8 cellular contexts compared by ENCODE assay signal in genomic region chr2:68908392-68908970, GRCh38. TPM values are rescaled to one million over a fixed set of nuclear protein-coding genes. Genes with fewer than 3 reads are reported as not detected.
DNase-seq lines count a peak whose midpoint lies in the region; ATAC-seq and TF ChIP-seq lines count a peak whose summit lies in the region.

No MANE protein-coding gene starts in this region.

- no peaks in the 10 kb centered on the region for H3K27me3 ChIP-seq in effector memory CD4-positive, alpha-beta T cell (replicated peaks; ENCODE audit: control insufficient read depth, insufficient read depth, low read length, poor library complexity, severe bottlenecking)
- H3K27me3 ChIP-seq in suprapubic skin, result no peaks in the 10 kb centered on the region

- H3K9me3 ChIP-seq in effector memory CD4-positive, alpha-beta T cell (ENCODE audit: control insufficient read depth, low read length), result no peaks in the 10 kb centered on the region
- no peaks in the 10 kb centered on the region for H3K9me3 ChIP-seq in suprapubic skin

- H3K4me3 Mint-ChIP-seq in naive thymus-derived CD8-positive, alpha-beta T cell, result peak overlapping the region; percentile 17 to 66 (median 51)

- H3K4me1 Mint-ChIP-seq in naive thymus-derived CD8-positive, alpha-beta T cell, result peaks cover 20 to 37% (median 29%) of the 10 kb centered on the region in 4 donors

- peak; percentile 71 for DNase-seq in ACHN
- DNase-seq in NCI-H226, result peak; percentile 68
- peak; percentile 85 to 89 for DNase-seq in activated CD4-positive, alpha-beta T cell treated with anti-CD3 and anti-CD28 coated beads for 4 hours
- DNase-seq in effector memory CD4-positive, alpha-beta T cell, result peak; percentile 72 to 80 (median 78)
- peak; percentile 41 to 88 (median 71) for DNase-seq in naive thymus-derived CD8-positive, alpha-beta T cell
- DNase-seq in suprapubic skin (ENCODE audit: low spot score in 2 of 2), result peak; percentile 81 to 82

- peak overlapping the region; percentile 64 for H3K27ac ChIP-seq in effector memory CD4-positive, alpha-beta T cell (ENCODE audit: insufficient read depth, low read length, poor library complexity, severe bottlenecking)
- H3K27ac ChIP-seq in suprapubic skin, result peak overlapping the region; percentile 16

- no peaks in the 10 kb centered on the region for H3K36me3 ChIP-seq in effector memory CD4-positive, alpha-beta T cell (ENCODE audit: control insufficient read depth, insufficient read depth, low read length)
- H3K36me3 ChIP-seq in suprapubic skin, result no peaks in the 10 kb centered on the region

- TF ChIP-seq POLR2A in GM18951 (IDR thresholded peaks at IDR 0.05; ENCODE audit: extremely low read depth, insufficient read depth, insufficient read length), result peak; percentile 55
- no peak for TF ChIP-seq POLR2A in suprapubic skin (IDR thresholded peaks at IDR 0.05)

- ATAC-seq in HG03103 (IDR thresholded peaks at IDR 0.05; ENCODE audit: low read depth, unreplicated experiment), result peak; percentile 93
- ATAC-seq in naive thymus-derived CD8-positive, alpha-beta T cell, result peak; percentile 97 to 98

- H3K4me1 ChIP-seq in effector memory CD4-positive, alpha-beta T cell (ENCODE audit: control insufficient read depth, insufficient read depth, low read length, poor library complexity, severe bottlenecking), result peaks cover 24% of the 10 kb centered on the region
- peaks cover 18% of the 10 kb centered on the region for H3K4me1 ChIP-seq in suprapubic skin

- POLR2A ChIA-PET in naive thymus-derived CD8-positive, alpha-beta T cell (lab: Charles Lee), result interaction anchor here (0.6 to 2.2 kb wide), 19 partner anchors 10 to 441 kb away, joined by 3 to 21 read pairs (median 4); partner anchors contain the start of genes APLF, ARHGAP25 and FBXO48

- H3K9me3 Mint-ChIP-seq in naive thymus-derived CD8-positive, alpha-beta T cell, result no peaks in the 10 kb centered on the region

- WGBS in suprapubic skin, result 34% methylated on average over 5 of the region's 5 CpGs

- H3K27ac Mint-ChIP-seq in naive thymus-derived CD8-positive, alpha-beta T cell, result peak overlapping the region; percentile 1 to 92 (median 71)

- no peaks in the 10 kb centered on the region for H3K27me3 Mint-ChIP-seq in naive thymus-derived CD8-positive, alpha-beta T cell

- peak overlapping the region; percentile 15 for H3K4me3 ChIP-seq in effector memory CD4-positive, alpha-beta T cell (ENCODE audit: insufficient read depth, low read depth, low read length, poor library complexity, severe bottlenecking)
- H3K4me3 ChIP-seq in suprapubic skin, result no peak overlapping the region

- in situ Hi-C loops in ACHN (cut with HindIII; ENCODE audit: low pct_ligation_motif_present, low pct_unique_long_range_greater_than_20kb, low sequenced_read_pairs) (no loop called here), GM18951 (cut with MboI; ENCODE audit: low sequenced_read_pairs, unreplicated experiment) (loop anchor here (25.0 kb wide), 1 partner anchor 171 kb away; the partner anchor contains the start of gene ARHGAP25)

- TF ChIP-seq CTCF in suprapubic skin (IDR thresholded peaks at IDR 0.05), result no peak

- no peaks in the 10 kb centered on the region for H3K36me3 Mint-ChIP-seq in naive thymus-derived CD8-positive, alpha-beta T cell

- no peak for TF ChIP-seq EP300 in suprapubic skin (IDR thresholded peaks at IDR 0.05)

RNA-seq across cellular contexts. Expression of gene BMP10, which starts 37.3 kb away (rescaled TPM):
- total RNA-seq in naive thymus-derived CD8-positive, alpha-beta T cell, result not detected
- polyA plus RNA-seq in naive thymus-derived CD8-positive, alpha-beta T cell, result not detected
- total RNA-seq in suprapubic skin, result not detected

RNA-seq across cellular contexts. Expression of gene GKN2, which starts 44.2 kb away (rescaled TPM):
- not detected for total RNA-seq in naive thymus-derived CD8-positive, alpha-beta T cell
- not detected for polyA plus RNA-seq in naive thymus-derived CD8-positive, alpha-beta T cell
- not detected for total RNA-seq in suprapubic skin
